24 cellular contexts compared by ENCODE assay signal in the genomic region with DNA sequence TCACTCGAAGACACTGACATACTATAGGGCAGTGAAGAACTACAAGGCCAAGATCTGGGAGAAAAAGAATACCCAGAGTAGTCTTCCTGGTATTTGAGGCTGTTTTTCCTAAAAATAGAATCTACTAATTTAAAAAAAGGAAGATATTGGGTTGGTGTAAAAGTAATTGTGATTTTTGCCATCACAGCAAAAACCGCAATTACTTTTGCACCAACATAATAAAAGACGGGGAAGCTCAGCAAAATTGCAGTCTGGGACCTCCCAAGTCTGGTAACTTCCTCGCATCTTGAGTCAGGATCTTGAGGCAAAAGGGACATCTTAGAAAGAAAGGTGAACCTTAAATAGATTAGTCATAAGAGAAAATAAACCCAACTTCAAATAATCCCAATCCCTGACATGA.
"Had no signal": no experiment of that assay in that cellular context is flagged by ENCODE, and none has a peak within 500 bp of the region (broad histone marks: within the 10 kb centered on the region; RNA-seq: fewer than 3 reads in every experiment).

No MANE protein-coding gene starts in this region.

- H3K27ac ChIP-seq: colonic mucosa, epithelial cell of prostate, gastrocnemius medialis, heart right ventricle, left lung, lower lobe of right lung had no signal

- H3K36me3 ChIP-seq: colonic mucosa, gastrocnemius medialis had no signal

- DNase-seq: colonic mucosa; cortex of kidney; effector CD8-positive, alpha-beta T cell; effector memory CD8-positive, alpha-beta T cell; endodermal cell; erythroblast; foreskin fibroblast; foreskin melanocyte; gastrocnemius medialis; glutamatergic neuron; head of caudate nucleus; heart right ventricle; hippocampal formation; left cardiac atrium; left lung; left ventricle myocardium superior; lower lobe of right lung; mesenchymal stem cell; mucosa of descending colon; naive B cell had no signal

- H3K27me3 ChIP-seq: colonic mucosa, gastrocnemius medialis, heart right ventricle, left lung had no signal

- FAIRE-seq: endometrium, keratinocyte had no signal

- ATAC-seq: effector memory CD8-positive, alpha-beta T cell; esophagus mucosa; gastrocnemius medialis; heart right ventricle; left cardiac atrium; left lung; left ventricle myocardium superior; lower lobe of right lung; mucosa of descending colon had no signal

- H3K4me3 ChIP-seq: colonic mucosa, gastrocnemius medialis, heart right ventricle, left lung, lower lobe of right lung, mucosa of descending colon had no signal

- H3K4me1 ChIP-seq: colonic mucosa, gastrocnemius medialis, left lung, lower lobe of right lung had no signal

- H3K9me3 ChIP-seq: colonic mucosa, gastrocnemius medialis, heart right ventricle, left lung, lower lobe of right lung, mucosa of descending colon had no signal
